Comparison of ENCODE assay signal across 1 cellular context in the genomic region with DNA sequence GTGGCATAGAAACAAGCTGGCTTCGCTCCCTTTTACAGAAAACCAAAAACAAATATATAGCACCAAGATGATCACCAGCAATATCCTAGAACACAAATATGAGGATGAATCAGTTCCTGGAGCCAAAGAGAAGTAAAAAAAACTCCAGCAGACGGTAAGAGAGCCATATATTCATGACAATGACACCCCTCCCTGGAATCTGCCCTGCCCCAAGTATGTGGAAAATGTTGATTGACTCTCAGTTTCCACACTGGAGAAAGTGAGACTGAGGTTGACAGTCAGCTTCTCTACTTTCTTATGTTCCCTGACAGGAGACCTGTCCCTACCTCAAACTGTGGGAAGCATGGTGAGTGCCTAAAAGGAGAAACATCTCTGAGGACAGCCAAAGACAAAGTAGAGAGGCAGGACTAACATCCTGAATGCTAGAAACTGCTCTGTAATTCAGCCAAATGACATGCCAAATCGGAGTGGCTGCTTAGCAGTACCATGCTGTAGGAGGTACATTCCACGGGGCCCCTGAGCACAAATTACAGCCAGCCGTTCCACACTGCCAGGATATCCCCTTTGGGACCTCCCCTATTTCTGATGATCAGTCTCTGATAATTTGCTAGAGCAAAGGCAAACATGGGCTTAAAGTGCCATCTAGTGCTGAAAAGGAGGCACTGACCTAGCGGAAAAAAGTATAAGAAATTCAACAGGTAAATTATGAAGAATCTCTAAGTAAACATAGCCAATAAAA.
TF ChIP-seq lines count a peak whose summit lies in the region.

No MANE protein-coding gene starts in this region.

TF ChIP-seq in HEK293, 187 proteins besides CTCF, POLR2A, EP300 and RAD21 (continued from another document):
- TF ChIP-seq, protein P1, sequence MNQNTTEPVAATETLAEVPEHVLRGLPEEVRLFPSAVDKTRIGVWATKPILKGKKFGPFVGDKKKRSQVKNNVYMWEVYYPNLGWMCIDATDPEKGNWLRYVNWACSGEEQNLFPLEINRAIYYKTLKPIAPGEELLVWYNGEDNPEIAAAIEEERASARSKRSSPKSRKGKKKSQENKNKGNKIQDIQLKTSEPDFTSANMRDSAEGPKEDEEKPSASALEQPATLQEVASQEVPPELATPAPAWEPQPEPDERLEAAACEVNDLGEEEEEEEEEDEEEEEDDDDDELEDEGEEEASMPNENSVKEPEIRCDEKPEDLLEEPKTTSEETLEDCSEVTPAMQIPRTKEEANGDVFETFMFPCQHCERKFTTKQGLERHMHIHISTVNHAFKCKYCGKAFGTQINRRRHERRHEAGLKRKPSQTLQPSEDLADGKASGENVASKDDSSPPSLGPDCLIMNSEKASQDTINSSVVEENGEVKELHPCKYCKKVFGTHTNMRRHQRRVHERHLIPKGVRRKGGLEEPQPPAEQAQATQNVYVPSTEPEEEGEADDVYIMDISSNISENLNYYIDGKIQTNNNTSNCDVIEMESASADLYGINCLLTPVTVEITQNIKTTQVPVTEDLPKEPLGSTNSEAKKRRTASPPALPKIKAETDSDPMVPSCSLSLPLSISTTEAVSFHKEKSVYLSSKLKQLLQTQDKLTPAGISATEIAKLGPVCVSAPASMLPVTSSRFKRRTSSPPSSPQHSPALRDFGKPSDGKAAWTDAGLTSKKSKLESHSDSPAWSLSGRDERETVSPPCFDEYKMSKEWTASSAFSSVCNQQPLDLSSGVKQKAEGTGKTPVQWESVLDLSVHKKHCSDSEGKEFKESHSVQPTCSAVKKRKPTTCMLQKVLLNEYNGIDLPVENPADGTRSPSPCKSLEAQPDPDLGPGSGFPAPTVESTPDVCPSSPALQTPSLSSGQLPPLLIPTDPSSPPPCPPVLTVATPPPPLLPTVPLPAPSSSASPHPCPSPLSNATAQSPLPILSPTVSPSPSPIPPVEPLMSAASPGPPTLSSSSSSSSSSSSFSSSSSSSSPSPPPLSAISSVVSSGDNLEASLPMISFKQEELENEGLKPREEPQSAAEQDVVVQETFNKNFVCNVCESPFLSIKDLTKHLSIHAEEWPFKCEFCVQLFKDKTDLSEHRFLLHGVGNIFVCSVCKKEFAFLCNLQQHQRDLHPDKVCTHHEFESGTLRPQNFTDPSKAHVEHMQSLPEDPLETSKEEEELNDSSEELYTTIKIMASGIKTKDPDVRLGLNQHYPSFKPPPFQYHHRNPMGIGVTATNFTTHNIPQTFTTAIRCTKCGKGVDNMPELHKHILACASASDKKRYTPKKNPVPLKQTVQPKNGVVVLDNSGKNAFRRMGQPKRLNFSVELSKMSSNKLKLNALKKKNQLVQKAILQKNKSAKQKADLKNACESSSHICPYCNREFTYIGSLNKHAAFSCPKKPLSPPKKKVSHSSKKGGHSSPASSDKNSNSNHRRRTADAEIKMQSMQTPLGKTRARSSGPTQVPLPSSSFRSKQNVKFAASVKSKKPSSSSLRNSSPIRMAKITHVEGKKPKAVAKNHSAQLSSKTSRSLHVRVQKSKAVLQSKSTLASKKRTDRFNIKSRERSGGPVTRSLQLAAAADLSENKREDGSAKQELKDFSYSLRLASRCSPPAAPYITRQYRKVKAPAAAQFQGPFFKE (tag by site-specific recombination; IDR thresholded peaks at IDR 0.05; ENCODE audit: borderline replicate concordance) = no peak
- TF ChIP-seq, protein P2, sequence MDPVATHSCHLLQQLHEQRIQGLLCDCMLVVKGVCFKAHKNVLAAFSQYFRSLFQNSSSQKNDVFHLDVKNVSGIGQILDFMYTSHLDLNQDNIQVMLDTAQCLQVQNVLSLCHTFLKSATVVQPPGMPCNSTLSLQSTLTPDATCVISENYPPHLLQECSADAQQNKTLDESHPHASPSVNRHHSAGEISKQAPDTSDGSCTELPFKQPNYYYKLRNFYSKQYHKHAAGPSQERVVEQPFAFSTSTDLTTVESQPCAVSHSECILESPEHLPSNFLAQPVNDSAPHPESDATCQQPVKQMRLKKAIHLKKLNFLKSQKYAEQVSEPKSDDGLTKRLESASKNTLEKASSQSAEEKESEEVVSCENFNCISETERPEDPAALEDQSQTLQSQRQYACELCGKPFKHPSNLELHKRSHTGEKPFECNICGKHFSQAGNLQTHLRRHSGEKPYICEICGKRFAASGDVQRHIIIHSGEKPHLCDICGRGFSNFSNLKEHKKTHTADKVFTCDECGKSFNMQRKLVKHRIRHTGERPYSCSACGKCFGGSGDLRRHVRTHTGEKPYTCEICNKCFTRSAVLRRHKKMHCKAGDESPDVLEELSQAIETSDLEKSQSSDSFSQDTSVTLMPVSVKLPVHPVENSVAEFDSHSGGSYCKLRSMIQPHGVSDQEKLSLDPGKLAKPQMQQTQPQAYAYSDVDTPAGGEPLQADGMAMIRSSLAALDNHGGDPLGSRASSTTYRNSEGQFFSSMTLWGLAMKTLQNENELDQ (tag by site-specific recombination; IDR thresholded peaks at IDR 0.05; ENCODE audit: low read depth) = no peak
- TF ChIP-seq TRIM28 (IDR thresholded peaks at IDR 0.05; ENCODE audit: borderline replicate concordance, low read length) (peak; percentile 90; the same call in 1 of the 2 replicates), GLI4 (tag by site-specific recombination; IDR thresholded peaks at IDR 0.05) (no peak), SETDB1 (IDR thresholded peaks at IDR 0.05; ENCODE audit: insufficient read length, low read length) (peak; percentile 98), ZFP41 (tag by site-specific recombination; IDR thresholded peaks at IDR 0.05; ENCODE audit: borderline replicate concordance) (no peak), ZEB2 (tag by site-specific recombination; IDR thresholded peaks at IDR 0.05) (no peak), SCRT2 (tag by site-specific recombination; IDR thresholded peaks at IDR 0.05) (peak; percentile 83), ZNF843 (tag by site-specific recombination; IDR thresholded peaks at IDR 0.05) (no peak), ZNF354C (tag by site-specific recombination; IDR thresholded peaks at IDR 0.05; ENCODE audit: borderline replicate concordance, low read depth) (no peak), ZNF426 (tag by site-specific recombination; IDR thresholded peaks at IDR 0.05) (no peak)
